9 cellular contexts compared by ENCODE assay signal in the genomic region with DNA sequence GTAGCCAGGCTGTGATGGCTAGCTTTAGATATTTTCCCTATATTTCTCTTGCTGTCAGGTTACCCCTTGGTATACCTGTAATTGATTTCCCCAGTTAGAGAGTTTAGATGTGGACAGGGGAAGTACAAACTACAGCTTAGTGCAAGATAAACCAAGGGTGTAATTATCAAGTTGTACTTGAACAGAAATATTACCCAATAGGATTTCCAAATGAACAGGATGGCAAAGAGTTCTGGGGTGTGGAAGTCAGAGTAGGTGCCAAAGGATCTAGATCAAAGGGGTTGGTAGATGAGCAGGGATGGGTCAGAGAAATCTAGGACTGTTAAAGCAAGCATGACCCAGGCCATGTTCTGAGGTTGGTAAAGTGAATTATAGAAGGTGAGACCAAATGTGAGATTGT.
"Had no signal": no experiment of that assay in that cellular context is flagged by ENCODE, and none has a peak within 500 bp of the region (broad histone marks: within the 10 kb centered on the region; RNA-seq: fewer than 3 reads in every experiment).

No MANE protein-coding gene starts in this region.

- H3K27ac ChIP-seq: HL-60 had no signal

- FAIRE-seq: H1, H54, K562 had no signal

- H3K4me3 ChIP-seq: GM23338, K562 had no signal

- H2AFZ ChIP-seq: GM23338 had no signal

- DNase-seq: H9, HCEC 1CT, IMR-90, KG1 had no signal

- H3K4me2 ChIP-seq: GM23338 had no signal

- ATAC-seq: GM23338, K562 had no signal
